In genomic region chr22:42695294-42695693, GRCh38 we compare ENCODE assay signal across 22 cellular contexts. TPM values are rescaled to one million over a fixed set of nuclear protein-coding genes. Genes with fewer than 3 reads are reported as not detected.
A peak's percentile ranks its signal among the peaks of the same experiment; 100 is the strongest.
DNase-seq lines count a peak whose midpoint lies in the region; ATAC-seq and TF ChIP-seq lines count a peak whose summit lies in the region.
"Had no signal": no experiment of that assay in that cellular context is flagged by ENCODE, and none has a peak within 500 bp of the region (broad histone marks: within the 10 kb centered on the region; RNA-seq: fewer than 3 reads in every experiment).

No MANE protein-coding gene starts in this region.

- CTCF ChIA-PET in IMR-90 (lab: Yijun Ruan, JAX): no interaction called here
- CTCF ChIA-PET in CD4-positive, alpha-beta T cell (lab: Charles Lee): no interaction called here

- no peaks in the 10 kb centered on the region for H3K9me3 Mint-ChIP-seq in glutamatergic neuron (ENCODE audit: unreplicated experiment)
- H3K9me3 Mint-ChIP-seq in CD4-positive, alpha-beta T cell: no peaks in the 10 kb centered on the region
- H3K9me3 Mint-ChIP-seq: activated naive CD8-positive, alpha-beta T cell treated with anti-CD3 and anti-CD28 coated beads, Interleukin-2, amount 50 U/mL, for 24 hours; activated T-helper 2 cell treated with anti-CD3 and anti-CD28 coated beads, Interferon-gamma antibody, Interleukin-2, Interleukin-4, amounts not matched to agents 10 μg/mL and 5 μg/mL and 100 μg/mL, durations not matched to agents 14 hours and 24 hours and 36 hours; naive B cell had no signal

- peaks cover 4% of the 10 kb centered on the region; the same call in 1 of the 2 replicates for H4K20me1 ChIP-seq in IMR-90 (ENCODE audit: insufficient read depth, low read length)

- H3K4me1 ChIP-seq in IMR-90 (ENCODE audit: control insufficient read depth, insufficient read depth, low read length): peaks cover 12% of the 10 kb centered on the region
- peaks cover 27% of the 10 kb centered on the region for H3K4me1 ChIP-seq in mesenchymal stem cell (ENCODE audit: control insufficient read depth, insufficient read depth, low read depth, low read length)
- peaks cover 23 to 56% (median 39%) of the 10 kb centered on the region in 4 donors for H3K4me1 ChIP-seq in stomach

- no TSS peak for BruUV-seq in IMR-90 (replicated peaks; lab: Mats Ljungman, UMichigan)

- H4K8ac ChIP-seq in IMR-90 (ENCODE audit: low read depth in 2 of 2, low read length in 2 of 2): no peak overlapping the region
- no peak overlapping the region for H4K8ac ChIP-seq in mesenchymal stem cell (ENCODE audit: low read length)

- H2AK9ac ChIP-seq in IMR-90 (replicated peaks; ENCODE audit: low read depth, low read length, poor library complexity): no peak overlapping the region

- H3K56ac ChIP-seq in IMR-90 (ENCODE audit: extremely low read depth, insufficient read depth, low read length): no peak overlapping the region

- H3K4me3 ChIP-seq in IMR-90 (ENCODE audit: insufficient read depth, low read depth, low read length) (no peak overlapping the region), mesenchymal stem cell (ENCODE audit: insufficient read depth in 1 of 2, low read depth in 1 of 2, low read length in 2 of 2) (no peak overlapping the region), stomach (no peak overlapping the region)
- H3K4me3 ChIP-seq: lung, spleen had no signal

- no peak overlapping the region for H3K14ac ChIP-seq in IMR-90 (replicated peaks; ENCODE audit: low read depth, low read length)
- no peak overlapping the region for H3K14ac ChIP-seq in mesenchymal stem cell (ENCODE audit: low read length in 2 of 2)

- H4K5ac ChIP-seq in IMR-90 (ENCODE audit: low read depth, low read length): no peak overlapping the region

- H2BK12ac ChIP-seq in mesenchymal stem cell (ENCODE audit: low read length in 2 of 2): peak overlapping the region in 1 of 2 experiments; percentile 7

- 89% methylated on average over 7 of the region's 10 CpGs; no CpG with 5 or more reads in 1 of the 2 experiments for WGBS in IMR-90 (ENCODE audit: extremely low coverage in 2 of 2, insufficient read length in 1 of 2), 2 experiments
- 93% methylated on average over 10 of the region's 10 CpGs for WGBS in mesenchymal stem cell
- 50 to 63% (median 58%) methylated on average over 3 to 10 of the region's 10 CpGs for WGBS in stomach, 5 donors

- in situ Hi-C loops in IMR-90 (cut with MboI; ENCODE audit: low sequenced_read_pairs) (no loop called here), KBM-7 (cut with MboI; ENCODE audit: low pct_unique_long_range_greater_than_20kb, low sequenced_read_pairs) (no loop called here)

- no peak for ATAC-seq in IMR-90 (ENCODE audit: low read depth)
- no peak for ATAC-seq in CD4-positive, alpha-beta T cell (ENCODE audit: poor library complexity)
- ATAC-seq: activated naive CD8-positive, alpha-beta T cell treated with anti-CD3 and anti-CD28 coated beads, Interleukin-2, amount 50 U/mL, for 24 hours; HCT116 had no signal

- H3K36me3 ChIP-seq in IMR-90 (ENCODE audit: control insufficient read depth, insufficient read depth, low read length) (peaks cover 30% of the 10 kb centered on the region), mesenchymal stem cell (ENCODE audit: control insufficient read depth in 1 of 2, insufficient read depth in 2 of 2, low read depth in 1 of 2, low read length in 2 of 2) (peaks cover 47 to 51% of the 10 kb centered on the region in 2 experiments), stomach (peaks cover 11 to 42% (median 38%) of the 10 kb centered on the region in 4 donors)

- H2BK20ac ChIP-seq in IMR-90 (ENCODE audit: low read depth, low read length): no peak overlapping the region

- H2BK15ac ChIP-seq in IMR-90 (ENCODE audit: low read depth, low read length) (peak overlapping the region; percentile 22; the same call in 1 of the 3 replicates), mesenchymal stem cell (ENCODE audit: low read depth, poor library complexity, severe bottlenecking) (no peak overlapping the region)

- H3K4me2 ChIP-seq in IMR-90 (ENCODE audit: low read depth, low read length) (no peak overlapping the region), mesenchymal stem cell (ENCODE audit: low read length, poor library complexity, severe bottlenecking) (no peak overlapping the region)

- TF ChIP-seq POLR2A in IMR-90 (IDR thresholded peaks at IDR 0.05; ENCODE audit: low read depth, low read length) (no peak), stomach (IDR thresholded peaks at IDR 0.05) (no peak)

- H3K23ac ChIP-seq in IMR-90 (ENCODE audit: low read depth, low read length) (no peak overlapping the region), mesenchymal stem cell (ENCODE audit: low read length in 2 of 2) (no peak overlapping the region)

- H3K27me3 Mint-ChIP-seq in glutamatergic neuron (ENCODE audit: unreplicated experiment): peaks cover 5% of the 10 kb centered on the region
- no peaks in the 10 kb centered on the region for H3K27me3 Mint-ChIP-seq in CD4-positive, alpha-beta T cell
- H3K27me3 Mint-ChIP-seq: activated naive CD8-positive, alpha-beta T cell treated with anti-CD3 and anti-CD28 coated beads, Interleukin-2, amount 50 U/mL, for 24 hours; naive B cell had no signal

- no peak overlapping the region for H3K4me3 Mint-ChIP-seq in glutamatergic neuron (ENCODE audit: unreplicated experiment)
- no peak overlapping the region for H3K4me3 Mint-ChIP-seq in CD4-positive, alpha-beta T cell
- H3K4me3 Mint-ChIP-seq: activated naive CD8-positive, alpha-beta T cell treated with anti-CD3 and anti-CD28 coated beads, Interleukin-2, amount 50 U/mL, for 24 hours; CD4-positive, alpha-beta memory T cell had no signal

- no peak overlapping the region for H4K91ac ChIP-seq in IMR-90 (ENCODE audit: insufficient read depth, low read depth, low read length)
- H4K91ac ChIP-seq in mesenchymal stem cell (ENCODE audit: low read length): no peak overlapping the region

- TF ChIP-seq EP300 in stomach (IDR thresholded peaks at IDR 0.05): no peak

- 0 out of 2 replicates have a peak overlapping the region, but pooled peaks have one; percentile 5 for H3K4ac ChIP-seq in IMR-90 (ENCODE audit: low read depth, low read length)
- H3K4ac ChIP-seq in mesenchymal stem cell (ENCODE audit: low read depth in 1 of 2, low read length in 2 of 2): no peak overlapping the region

- H3K79me1 ChIP-seq in IMR-90 (ENCODE audit: low read depth in 1 of 2, low read length in 2 of 2) (peaks cover 16 to 42% of the 10 kb centered on the region in 2 experiments), mesenchymal stem cell (replicated peaks; ENCODE audit: low read length, poor library complexity, severe bottlenecking) (peaks cover 28% of the 10 kb centered on the region)

- H3K27ac ChIP-seq in IMR-90 (ENCODE audit: insufficient read depth, low read length) (no peak overlapping the region), mesenchymal stem cell (ENCODE audit: low read length, poor library complexity, severe bottlenecking) (no peak overlapping the region), stomach (peak overlapping the region in 3 of 5 donors; percentile 19 to 90 (median 80))
- no peak overlapping the region for H3K27ac ChIP-seq in CD4-positive, alpha-beta T cell (ENCODE audit: low read depth, low read length)
- H3K27ac ChIP-seq: spleen had no signal

- POLR2A ChIA-PET in IMR-90 (lab: Charles Lee; ENCODE audit: unreplicated experiment): no interaction called here
- POLR2A ChIA-PET in CD4-positive, alpha-beta T cell (lab: Charles Lee): no interaction called here

- no peak overlapping the region for H3K18ac ChIP-seq in IMR-90 (ENCODE audit: low read depth, low read length)
- no peak overlapping the region for H3K18ac ChIP-seq in mesenchymal stem cell (ENCODE audit: low read depth in 1 of 2, low read length in 2 of 2)

- no peaks in the 10 kb centered on the region for H3K27me3 ChIP-seq in IMR-90 (ENCODE audit: control insufficient read depth, insufficient read depth, low read length)
- H3K27me3 ChIP-seq in mesenchymal stem cell (ENCODE audit: control insufficient read depth in 1 of 2, insufficient read depth in 1 of 2, low read length in 2 of 2): no peaks in the 10 kb centered on the region
- no peaks in the 10 kb centered on the region for H3K27me3 ChIP-seq in stomach
- H3K27me3 ChIP-seq in CD4-positive, alpha-beta T cell (ENCODE audit: control insufficient read depth, insufficient read depth, low read length): no peaks in the 10 kb centered on the region
- H3K27me3 ChIP-seq: spleen had no signal

- peak overlapping the region; percentile 38 for H3K27ac Mint-ChIP-seq in glutamatergic neuron (ENCODE audit: unreplicated experiment)
- H3K27ac Mint-ChIP-seq in CD4-positive, alpha-beta T cell: no peak overlapping the region
- H3K27ac Mint-ChIP-seq: activated naive CD8-positive, alpha-beta T cell treated with anti-CD3 and anti-CD28 coated beads, Interleukin-2, amount 50 U/mL, for 24 hours; activated T-helper 2 cell treated with anti-CD3 and anti-CD28 coated beads, Interferon-gamma antibody, Interleukin-2, Interleukin-4, amounts not matched to agents 10 μg/mL and 5 μg/mL and 100 μg/mL, durations not matched to agents 14 hours and 24 hours and 36 hours; CD4-positive, alpha-beta memory T cell had no signal

- intact Hi-C loops in IMR-90 (cut with micrococcal nuclease) (no loop called here), stomach (cut with DNase I; ENCODE audit: low total_unique reads) (no loop called here)
- intact Hi-C loops in CD4-positive, alpha-beta T cell (cut with DNase I, micrococcal nuclease): no loop called here

- H3K9me1 ChIP-seq in IMR-90 (ENCODE audit: insufficient read depth, low read length): peaks cover 7% of the 10 kb centered on the region

- H2BK5ac ChIP-seq in IMR-90 (ENCODE audit: low read depth, low read length, poor library complexity, severe bottlenecking) (no peak overlapping the region), mesenchymal stem cell (ENCODE audit: low read depth, low read length, poor library complexity, severe bottlenecking) (no peak overlapping the region)

- peaks cover 18% of the 10 kb centered on the region for H3K4me1 Mint-ChIP-seq in glutamatergic neuron (ENCODE audit: low read depth, unreplicated experiment)
- H3K4me1 Mint-ChIP-seq in CD4-positive, alpha-beta T cell (ENCODE audit: low read depth): no peaks in the 10 kb centered on the region
- H3K4me1 Mint-ChIP-seq: CD4-positive, alpha-beta memory T cell had no signal

- no peak for TF ChIP-seq RAD21 in IMR-90 (IDR thresholded peaks at IDR 0.05; ENCODE audit: low read length)

- H3K36me3 Mint-ChIP-seq in glutamatergic neuron (ENCODE audit: unreplicated experiment): peaks cover 5% of the 10 kb centered on the region
- H3K36me3 Mint-ChIP-seq in CD4-positive, alpha-beta T cell (ENCODE audit: low read depth): no peaks in the 10 kb centered on the region
- H3K36me3 Mint-ChIP-seq: CD4-positive, alpha-beta memory T cell; naive B cell had no signal

- no peak overlapping the region for H2BK120ac ChIP-seq in IMR-90 (ENCODE audit: low read depth, low read length)
- H2BK120ac ChIP-seq in mesenchymal stem cell (ENCODE audit: low read depth, low read length): no peak overlapping the region

- dilution Hi-C loops in IMR-90 (cut with HindIII; ENCODE audit: low sequenced_read_pairs, unreplicated experiment): no loop called here

- DNase-seq in IMR-90 (no peak), glutamatergic neuron (no peak), mesenchymal stem cell (no peak), stomach (no peak), KBM-7 (no peak), NCI-H2196 treated with DMSO at 0.1 percent for 48 hours (lab: John Stamatoyannopoulos, UW; ENCODE audit: unreplicated experiment) (no peak), D341Med (ENCODE audit: low spot score) (no peak)
- no peak for DNase-seq in CD4-positive, alpha-beta T cell
- DNase-seq: activated naive CD8-positive, alpha-beta T cell treated with anti-CD3 and anti-CD28 coated beads, Interleukin-2, amount 50 U/mL, for 24 hours; CD4-positive, alpha-beta memory T cell; GF-D8; MV-4-11; naive B cell; NCI-H1930; NCI-H446 treated with DMSO at 0.1 percent for 48 hours; NK-92 treated with Interleukin-12 subunit alpha and Interleukin-12 subunit beta, amount 100 ng/mL, for 24 hours; spleen; stimulated activated CD8-positive, alpha-beta memory T cell treated with anti-CD3 and anti-CD28 coated beads, Interleukin-4, amount 100 ng/mL, for 48 hours had no signal

- H2AK5ac ChIP-seq in IMR-90 (ENCODE audit: low read depth, low read length): no peak overlapping the region
- H2AK5ac ChIP-seq in mesenchymal stem cell (ENCODE audit: low read length, severe bottlenecking): peak overlapping the region; percentile 10

- TF ChIP-seq CTCF in IMR-90 (conservative IDR thresholded peaks at IDR 0.05; ENCODE audit: low read depth, low read length) (no peak), glutamatergic neuron (IDR thresholded peaks at IDR 0.05; ENCODE audit: partially characterized antibody, unreplicated experiment) (no peak), stomach (IDR thresholded peaks at IDR 0.05) (no peak)
- no peak for TF ChIP-seq CTCF in CD4-positive, alpha-beta T cell (IDR thresholded peaks at IDR 0.05)

- H2AFZ ChIP-seq in IMR-90 (replicated peaks; ENCODE audit: low read length, poor library complexity) (no peak overlapping the region), mesenchymal stem cell (ENCODE audit: low read depth, low read length) (no peak overlapping the region)

- H3K9ac ChIP-seq in IMR-90 (ENCODE audit: low read depth, low read length) (no peak overlapping the region), mesenchymal stem cell (ENCODE audit: low read length) (peak overlapping the region; percentile 10)

- H3K9me3 ChIP-seq in IMR-90 (ENCODE audit: control insufficient read depth, insufficient read depth, low read length) (no peaks in the 10 kb centered on the region), mesenchymal stem cell (ENCODE audit: control insufficient read depth, low read length) (no peaks in the 10 kb centered on the region), stomach (no peaks in the 10 kb centered on the region)
- no peaks in the 10 kb centered on the region for H3K9me3 ChIP-seq in CD4-positive, alpha-beta T cell (ENCODE audit: control insufficient read depth, low read length)
- H3K9me3 ChIP-seq: spleen had no signal

RNA-seq across cellular contexts. Expression of gene A4GALT, which starts 25.4 kb away (rescaled TPM):
- 1.6 and 1.9 TPM in 2 replicates for total RNA-seq in IMR-90 (2012; rRNA removed)
- 6.1 and 6.3 TPM in 2 replicates for polyA plus RNA-seq in IMR-90 (2012; rRNA removed)
- 3.4 and 8.7 TPM in 2 replicates for polyA plus RNA-seq in IMR-90 (2012; cell fraction: cytosol; rRNA removed)
- polyA plus RNA-seq in IMR-90 (2012; cell fraction: nucleus; rRNA removed; ENCODE audit: low replicate concordance): 3.6 and 6.1 TPM in 2 replicates
- 61.4 TPM for total RNA-seq in glutamatergic neuron (ENCODE audit: unreplicated experiment)
- 10.1 TPM for polyA plus RNA-seq in mesenchymal stem cell (2013, experiment 1 of 2)
- 9.6 TPM for polyA plus RNA-seq in mesenchymal stem cell (2013, experiment 2 of 2)
- 10 to 100 TPM in 3 of 5 donors, 1 to 10 TPM in 2; 3.2 to 59.4 (median 13.3) TPM for total RNA-seq in stomach
- 10 to 100 TPM; 20.9 to 28.9 (median 23.9) TPM for polyA plus RNA-seq in stomach
- total RNA-seq in CD4-positive, alpha-beta T cell: not detected
- total RNA-seq: activated T-helper 2 cell treated with anti-CD3 and anti-CD28 coated beads, Interferon-gamma antibody, Interleukin-2, Interleukin-4, amounts not matched to agents 10 μg/mL and 5 μg/mL and 100 μg/mL, durations not matched to agents 14 hours and 24 hours and 36 hours had no signal
- polyA plus RNA-seq: CD4-positive, alpha-beta memory T cell had no signal

RNA-seq across cellular contexts. Expression of gene CYB5R3, which starts 46.1 kb away (rescaled TPM):
- total RNA-seq in IMR-90 (2012; rRNA removed): 37.5 and 44.1 TPM in 2 replicates
- 362 and 405 TPM in 2 replicates for polyA plus RNA-seq in IMR-90 (2012; rRNA removed)
- 217 and 450 TPM in 2 replicates for polyA plus RNA-seq in IMR-90 (2012; cell fraction: cytosol; rRNA removed)
- polyA plus RNA-seq in IMR-90 (2012; cell fraction: nucleus; rRNA removed; ENCODE audit: low replicate concordance): 98.1 and 215 TPM in 2 replicates
- total RNA-seq in glutamatergic neuron (ENCODE audit: unreplicated experiment): 148 TPM
- polyA plus RNA-seq in mesenchymal stem cell (2013, experiment 1 of 2): 390 TPM
- polyA plus RNA-seq in mesenchymal stem cell (2013, experiment 2 of 2): 388 TPM
- 100 to 1,000 TPM in 2 of 5 donors, 10 to 100 TPM in 3; 33.6 to 156 (median 44.6) TPM for total RNA-seq in stomach
- polyA plus RNA-seq in stomach: 100 to 1,000 TPM in 1 of 3 donors, 10 to 100 TPM in 2; 75.6 to 116 (median 88.5) TPM
- 10 to 100 TPM; 39.8 to 41.2 TPM for total RNA-seq in CD4-positive, alpha-beta T cell

RNA-seq across cellular contexts. Expression of gene ATP5MGL, which starts 54.9 kb away (rescaled TPM):
- total RNA-seq in IMR-90 (2012; rRNA removed) (0.18 TPM in 1 of 2 replicates, not detected in the other), glutamatergic neuron (ENCODE audit: unreplicated experiment) (1.1 TPM), stomach (under 1 TPM in 1 of 5 donors, not detected in 4; 0.73 TPM)
- polyA plus RNA-seq in IMR-90 (2012; rRNA removed) (not detected in 2 replicates), stomach (not detected)
- not detected in 2 replicates for polyA plus RNA-seq in IMR-90 (2012; cell fraction: cytosol; rRNA removed)
- 0.10 TPM in 1 of 2 replicates, not detected in the other for polyA plus RNA-seq in IMR-90 (2012; cell fraction: nucleus; rRNA removed; ENCODE audit: low replicate concordance)
- polyA plus RNA-seq in mesenchymal stem cell (2013, experiment 1 of 2): not detected
- not detected for polyA plus RNA-seq in mesenchymal stem cell (2013, experiment 2 of 2)
- total RNA-seq in CD4-positive, alpha-beta T cell: 1 to 10 TPM; 4.3 to 5.3 TPM
- total RNA-seq: epithelial cell of proximal tubule had no signal
- polyA plus RNA-seq: spleen had no signal

Comparison
In these comparisons a context has a peak if more than half of its experiments do, and no peak if none do; other contexts are left out.
1. H3K27ac ChIP-seq: peak in stomach (3 of 5); none in IMR-90 (single experiment), mesenchymal stem cell (single experiment) and CD4-positive, alpha-beta T cell (single experiment).